22 cellular contexts compared by ENCODE assay signal in the genomic region with DNA sequence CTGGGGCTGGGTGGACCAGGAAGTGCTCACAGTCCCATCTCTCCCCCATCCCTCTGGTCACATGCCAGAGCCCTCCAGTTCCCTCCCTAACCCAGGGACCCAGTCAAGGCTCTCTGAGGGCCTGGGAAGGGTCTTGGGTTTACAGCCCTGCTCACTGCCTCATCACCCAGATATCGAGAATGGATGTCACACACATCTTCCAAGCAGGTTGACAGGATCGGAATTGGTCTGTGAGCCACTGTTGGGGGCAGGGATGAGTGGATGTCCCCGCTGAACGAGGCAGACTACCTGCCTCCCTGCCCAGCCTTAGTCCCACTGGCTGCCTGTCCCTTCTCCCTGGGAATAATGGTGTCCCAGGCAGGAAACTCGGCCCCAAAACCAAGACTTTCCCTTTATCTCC. TPM values are rescaled to one million over a fixed set of nuclear protein-coding genes. Genes with fewer than 3 reads are reported as not detected.
"Had no signal": no experiment of that assay in that cellular context is flagged by ENCODE, and none has a peak within 500 bp of the region (broad histone marks: within the 10 kb centered on the region; RNA-seq: fewer than 3 reads in every experiment).

No MANE protein-coding gene starts in this region.

- H3K9me3 Mint-ChIP-seq: activated T-cell treated with anti-CD3 and anti-CD28 coated beads, Interleukin-2, amount 50 U/mL, for 24 hours; activated T-helper 2 cell treated with anti-CD3 and anti-CD28 coated beads, Interferon-gamma antibody, Interleukin-2, Interleukin-4, amounts not matched to agents 10 μg/mL and 5 μg/mL and 100 μg/mL, durations not matched to agents 14 hours and 24 hours and 36 hours; mesothelial cell of epicardium; nephron progenitor cell; stimulated activated naive CD8-positive, alpha-beta T cell treated with anti-CD3 and anti-CD28 coated beads, Interleukin-15, amount 100 ng/mL, for 72 hours; T-helper 1 cell treated with Interleukin-12 subunit alpha and Interleukin-12 subunit beta and Interleukin-4 antibody, amounts not matched to agents 30 μg/mL and 1 μg/mL, for 36 hours had no signal

- H3K4me1 Mint-ChIP-seq: mesothelial cell of epicardium, nephron progenitor cell had no signal

- DNase-seq: activated CD4-positive, alpha-beta T cell treated with anti-CD3 and anti-CD28 coated beads, Interleukin-2, amount 50 U/mL, for 48 hours; activated naive CD4-positive, alpha-beta T cell treated with Interleukin-2 at 50 U/mL for 16 hours; aorta; brain microvascular endothelial cell; central memory CD4-positive, alpha-beta T cell; foreskin fibroblast; hippocampal formation; nephron progenitor cell; occipital lobe; stimulated activated naive CD8-positive, alpha-beta T cell treated with anti-CD3 and anti-CD28 coated beads, Interleukin-15, amount 100 ng/mL, for 72 hours; trophoblast cell had no signal

- H3K36me3 Mint-ChIP-seq: mesothelial cell of epicardium had no signal

- H3K36me3 ChIP-seq: brain microvascular endothelial cell, suprapubic skin had no signal

- ATAC-seq: left colon; stimulated activated naive CD8-positive, alpha-beta T cell treated with anti-CD3 and anti-CD28 coated beads, Interleukin-15, amount 100 ng/mL, for 72 hours had no signal

- H3K4me3 ChIP-seq: dorsolateral prefrontal cortex, lung, suprapubic skin had no signal

- H3K4me3 Mint-ChIP-seq: activated T-cell treated with anti-CD3 and anti-CD28 coated beads, Interleukin-2, amount 50 U/mL, for 24 hours; mesothelial cell of epicardium; nephron progenitor cell; stimulated activated naive CD8-positive, alpha-beta T cell treated with anti-CD3 and anti-CD28 coated beads, Interleukin-15, amount 100 ng/mL, for 72 hours; T-helper 1 cell treated with Interleukin-12 subunit alpha and Interleukin-12 subunit beta and Interleukin-4 antibody, amounts not matched to agents 30 μg/mL and 1 μg/mL, for 36 hours had no signal

- H3K27ac Mint-ChIP-seq: activated T-cell treated with anti-CD3 and anti-CD28 coated beads, Interleukin-2, amount 50 U/mL, for 24 hours; activated T-helper 2 cell treated with anti-CD3 and anti-CD28 coated beads, Interferon-gamma antibody, Interleukin-2, Interleukin-4, amounts not matched to agents 10 μg/mL and 5 μg/mL and 100 μg/mL, durations not matched to agents 14 hours and 24 hours and 36 hours; mesothelial cell of epicardium; nephron progenitor cell; progenitor cell of endocrine pancreas; T-helper 1 cell treated with Interleukin-12 subunit alpha and Interleukin-12 subunit beta and Interleukin-4 antibody, amounts not matched to agents 30 μg/mL and 1 μg/mL, for 36 hours had no signal

- H3K27ac ChIP-seq: brain microvascular endothelial cell, dorsolateral prefrontal cortex, epithelial cell of prostate, suprapubic skin had no signal

- H3K9me3 ChIP-seq: suprapubic skin had no signal

- H3K4me1 ChIP-seq: suprapubic skin had no signal

RNA-seq across cellular contexts. Expression of a gene that starts 20.0 kb away (rescaled TPM):
- total RNA-seq: activated T-helper 2 cell treated with anti-CD3 and anti-CD28 coated beads, Interferon-gamma antibody, Interleukin-2, Interleukin-4, amounts not matched to agents 10 μg/mL and 5 μg/mL and 100 μg/mL, durations not matched to agents 14 hours and 24 hours and 36 hours; aorta; left colon; lung; occipital lobe; progenitor cell of endocrine pancreas; skeletal muscle tissue; suprapubic skin had no signal
- polyA plus RNA-seq: aorta had no signal

RNA-seq across cellular contexts. Expression of a gene that starts 44.5 kb away (rescaled TPM):
- total RNA-seq: activated T-helper 2 cell treated with anti-CD3 and anti-CD28 coated beads, Interferon-gamma antibody, Interleukin-2, Interleukin-4, amounts not matched to agents 10 μg/mL and 5 μg/mL and 100 μg/mL, durations not matched to agents 14 hours and 24 hours and 36 hours; left colon; mesothelial cell of epicardium; occipital lobe; progenitor cell of endocrine pancreas had no signal
- polyA plus RNA-seq: lung had no signal
